Comparison of ENCODE assay signal across 1 cellular context in genomic region chr12:48969847-48970701, GRCh38.
TF ChIP-seq lines count a peak whose summit lies in the region.

No MANE protein-coding gene starts in this region.

TF ChIP-seq in HepG2, 621 proteins besides CTCF, POLR2A, EP300 and RAD21 (continued from another document and continues in another):
- TF ChIP-seq GATAD2A (CRISPR knock-in tag; IDR thresholded peaks at IDR 0.05) (no peak), TSC22D2 (CRISPR knock-in tag; IDR thresholded peaks at IDR 0.05; ENCODE audit: borderline replicate concordance) (no peak), ZNF777 (CRISPR knock-in tag; IDR thresholded peaks at IDR 0.05) (peak; percentile 94), REL (CRISPR knock-in tag; conservative IDR thresholded peaks at IDR 0.05) (no peak), MEF2D (CRISPR knock-in tag; IDR thresholded peaks at IDR 0.05) (no peak), SALL2 (CRISPR knock-in tag; IDR thresholded peaks at IDR 0.05) (no peak), ZNF367 (CRISPR knock-in tag; IDR thresholded peaks at IDR 0.05; ENCODE audit: borderline replicate concordance) (no peak), ADNP (CRISPR knock-in tag; IDR thresholded peaks at IDR 0.05) (no peak), ONECUT2 (CRISPR knock-in tag; IDR thresholded peaks at IDR 0.05) (no peak), CREB3 (CRISPR knock-in tag; IDR thresholded peaks at IDR 0.05) (no peak), ELF1 (CRISPR knock-in tag; IDR thresholded peaks at IDR 0.05) (no peak), ZNF274 (CRISPR knock-in tag; IDR thresholded peaks at IDR 0.05) (no peak), ZNF30 (CRISPR knock-in tag; IDR thresholded peaks at IDR 0.05) (no peak), GATAD1 (CRISPR knock-in tag; IDR thresholded peaks at IDR 0.05) (no peak), ZNF275 (CRISPR knock-in tag; IDR thresholded peaks at IDR 0.05; ENCODE audit: borderline replicate concordance) (no peak), MBD4 (IDR thresholded peaks at IDR 0.05; ENCODE audit: borderline replicate concordance, low read length) (no peak), KDM6A (CRISPR knock-in tag; IDR thresholded peaks at IDR 0.05; ENCODE audit: low read depth) (no peak), CSRNP1 (CRISPR knock-in tag; IDR thresholded peaks at IDR 0.05) (no peak), SMYD3 (CRISPR knock-in tag; IDR thresholded peaks at IDR 0.05) (no peak), TBP (CRISPR knock-in tag; IDR thresholded peaks at IDR 0.05) (no peak), ZNF567 (CRISPR knock-in tag; IDR thresholded peaks at IDR 0.05; ENCODE audit: borderline replicate concordance) (no peak), ZNF337 (CRISPR knock-in tag; IDR thresholded peaks at IDR 0.05; ENCODE audit: borderline replicate concordance, low read depth) (no peak), MXD1 (CRISPR knock-in tag; IDR thresholded peaks at IDR 0.05) (peak; percentile 55; the same call in 1 of the 2 replicates), ZNF296 (CRISPR knock-in tag; conservative IDR thresholded peaks at IDR 0.05) (no peak), WIZ (CRISPR knock-in tag; IDR thresholded peaks at IDR 0.05) (no peak), BRD4 (CRISPR knock-in tag; IDR thresholded peaks at IDR 0.05) (no peak), TAF15 (IDR thresholded peaks at IDR 0.05; ENCODE audit: low read depth, low read length, poor library complexity, severe bottlenecking) (no peak), ZNF552 (CRISPR knock-in tag; IDR thresholded peaks at IDR 0.05; ENCODE audit: borderline replicate concordance) (0 out of 2 replicates have a peak, but pooled peaks have one; percentile 60), ZNF253 (CRISPR knock-in tag; IDR thresholded peaks at IDR 0.05; ENCODE audit: borderline replicate concordance) (no peak), ZKSCAN1 (IDR thresholded peaks at IDR 0.05; ENCODE audit: low read length) (no peak), ZNF543 (CRISPR knock-in tag; IDR thresholded peaks at IDR 0.05) (peak; percentile 19; the same call in 1 of the 2 replicates), ZNF703 (CRISPR knock-in tag; IDR thresholded peaks at IDR 0.05; ENCODE audit: borderline replicate concordance) (no peak), ZNF7 (CRISPR knock-in tag; IDR thresholded peaks at IDR 0.05) (no peak), HNF4A (CRISPR knock-in tag; IDR thresholded peaks at IDR 0.05) (no peak), SALL1 (CRISPR knock-in tag; IDR thresholded peaks at IDR 0.05) (peak; percentile 57), KMT2A (CRISPR knock-in tag; IDR thresholded peaks at IDR 0.05) (no peak), ZNF713 (CRISPR knock-in tag; IDR thresholded peaks at IDR 0.05) (no peak), ZSCAN5A (CRISPR knock-in tag; IDR thresholded peaks at IDR 0.05; ENCODE audit: borderline replicate concordance) (no peak), ZNF317 (CRISPR knock-in tag; IDR thresholded peaks at IDR 0.05) (no peak), MBNL3 (CRISPR knock-in tag; conservative IDR thresholded peaks at IDR 0.05) (no peak), ZNF891 (CRISPR knock-in tag; IDR thresholded peaks at IDR 0.05) (no peak), ZNF790 (CRISPR knock-in tag; IDR thresholded peaks at IDR 0.05; ENCODE audit: borderline replicate concordance) (no peak)
- TF ChIP-seq, protein P1, sequence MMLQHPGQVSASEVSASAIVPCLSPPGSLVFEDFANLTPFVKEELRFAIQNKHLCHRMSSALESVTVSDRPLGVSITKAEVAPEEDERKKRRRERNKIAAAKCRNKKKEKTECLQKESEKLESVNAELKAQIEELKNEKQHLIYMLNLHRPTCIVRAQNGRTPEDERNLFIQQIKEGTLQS (CRISPR knock-in tag; IDR thresholded peaks at IDR 0.05): no peak
- TF ChIP-seq, protein P2, sequence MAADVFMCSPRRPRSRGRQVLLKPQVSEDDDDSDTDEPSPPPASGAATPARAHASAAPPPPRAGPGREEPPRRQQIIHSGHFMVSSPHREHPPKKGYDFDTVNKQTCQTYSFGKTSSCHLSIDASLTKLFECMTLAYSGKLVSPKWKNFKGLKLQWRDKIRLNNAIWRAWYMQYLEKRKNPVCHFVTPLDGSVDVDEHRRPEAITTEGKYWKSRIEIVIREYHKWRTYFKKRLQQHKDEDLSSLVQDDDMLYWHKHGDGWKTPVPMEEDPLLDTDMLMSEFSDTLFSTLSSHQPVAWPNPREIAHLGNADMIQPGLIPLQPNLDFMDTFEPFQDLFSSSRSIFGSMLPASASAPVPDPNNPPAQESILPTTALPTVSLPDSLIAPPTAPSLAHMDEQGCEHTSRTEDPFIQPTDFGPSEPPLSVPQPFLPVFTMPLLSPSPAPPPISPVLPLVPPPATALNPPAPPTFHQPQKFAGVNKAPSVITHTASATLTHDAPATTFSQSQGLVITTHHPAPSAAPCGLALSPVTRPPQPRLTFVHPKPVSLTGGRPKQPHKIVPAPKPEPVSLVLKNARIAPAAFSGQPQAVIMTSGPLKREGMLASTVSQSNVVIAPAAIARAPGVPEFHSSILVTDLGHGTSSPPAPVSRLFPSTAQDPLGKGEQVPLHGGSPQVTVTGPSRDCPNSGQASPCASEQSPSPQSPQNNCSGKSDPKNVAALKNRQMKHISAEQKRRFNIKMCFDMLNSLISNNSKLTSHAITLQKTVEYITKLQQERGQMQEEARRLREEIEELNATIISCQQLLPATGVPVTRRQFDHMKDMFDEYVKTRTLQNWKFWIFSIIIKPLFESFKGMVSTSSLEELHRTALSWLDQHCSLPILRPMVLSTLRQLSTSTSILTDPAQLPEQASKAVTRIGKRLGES (CRISPR knock-in tag; IDR thresholded peaks at IDR 0.05; ENCODE audit: borderline replicate concordance): no peak
- TF ChIP-seq, protein P3, sequence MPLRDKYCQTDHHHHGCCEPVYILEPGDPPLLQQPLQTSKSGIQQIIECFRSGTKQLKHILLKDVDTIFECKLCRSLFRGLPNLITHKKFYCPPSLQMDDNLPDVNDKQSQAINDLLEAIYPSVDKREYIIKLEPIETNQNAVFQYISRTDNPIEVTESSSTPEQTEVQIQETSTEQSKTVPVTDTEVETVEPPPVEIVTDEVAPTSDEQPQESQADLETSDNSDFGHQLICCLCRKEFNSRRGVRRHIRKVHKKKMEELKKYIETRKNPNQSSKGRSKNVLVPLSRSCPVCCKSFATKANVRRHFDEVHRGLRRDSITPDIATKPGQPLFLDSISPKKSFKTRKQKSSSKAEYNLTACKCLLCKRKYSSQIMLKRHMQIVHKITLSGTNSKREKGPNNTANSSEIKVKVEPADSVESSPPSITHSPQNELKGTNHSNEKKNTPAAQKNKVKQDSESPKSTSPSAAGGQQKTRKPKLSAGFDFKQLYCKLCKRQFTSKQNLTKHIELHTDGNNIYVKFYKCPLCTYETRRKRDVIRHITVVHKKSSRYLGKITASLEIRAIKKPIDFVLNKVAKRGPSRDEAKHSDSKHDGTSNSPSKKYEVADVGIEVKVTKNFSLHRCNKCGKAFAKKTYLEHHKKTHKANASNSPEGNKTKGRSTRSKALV (CRISPR knock-in tag; IDR thresholded peaks at IDR 0.05): peak; percentile 79; the same call in 1 of the 2 replicates
- TF ChIP-seq, protein P4, sequence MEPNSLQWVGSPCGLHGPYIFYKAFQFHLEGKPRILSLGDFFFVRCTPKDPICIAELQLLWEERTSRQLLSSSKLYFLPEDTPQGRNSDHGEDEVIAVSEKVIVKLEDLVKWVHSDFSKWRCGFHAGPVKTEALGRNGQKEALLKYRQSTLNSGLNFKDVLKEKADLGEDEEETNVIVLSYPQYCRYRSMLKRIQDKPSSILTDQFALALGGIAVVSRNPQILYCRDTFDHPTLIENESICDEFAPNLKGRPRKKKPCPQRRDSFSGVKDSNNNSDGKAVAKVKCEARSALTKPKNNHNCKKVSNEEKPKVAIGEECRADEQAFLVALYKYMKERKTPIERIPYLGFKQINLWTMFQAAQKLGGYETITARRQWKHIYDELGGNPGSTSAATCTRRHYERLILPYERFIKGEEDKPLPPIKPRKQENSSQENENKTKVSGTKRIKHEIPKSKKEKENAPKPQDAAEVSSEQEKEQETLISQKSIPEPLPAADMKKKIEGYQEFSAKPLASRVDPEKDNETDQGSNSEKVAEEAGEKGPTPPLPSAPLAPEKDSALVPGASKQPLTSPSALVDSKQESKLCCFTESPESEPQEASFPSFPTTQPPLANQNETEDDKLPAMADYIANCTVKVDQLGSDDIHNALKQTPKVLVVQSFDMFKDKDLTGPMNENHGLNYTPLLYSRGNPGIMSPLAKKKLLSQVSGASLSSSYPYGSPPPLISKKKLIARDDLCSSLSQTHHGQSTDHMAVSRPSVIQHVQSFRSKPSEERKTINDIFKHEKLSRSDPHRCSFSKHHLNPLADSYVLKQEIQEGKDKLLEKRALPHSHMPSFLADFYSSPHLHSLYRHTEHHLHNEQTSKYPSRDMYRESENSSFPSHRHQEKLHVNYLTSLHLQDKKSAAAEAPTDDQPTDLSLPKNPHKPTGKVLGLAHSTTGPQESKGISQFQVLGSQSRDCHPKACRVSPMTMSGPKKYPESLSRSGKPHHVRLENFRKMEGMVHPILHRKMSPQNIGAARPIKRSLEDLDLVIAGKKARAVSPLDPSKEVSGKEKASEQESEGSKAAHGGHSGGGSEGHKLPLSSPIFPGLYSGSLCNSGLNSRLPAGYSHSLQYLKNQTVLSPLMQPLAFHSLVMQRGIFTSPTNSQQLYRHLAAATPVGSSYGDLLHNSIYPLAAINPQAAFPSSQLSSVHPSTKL (CRISPR knock-in tag; IDR thresholded peaks at IDR 0.05): no peak
- TF ChIP-seq, protein P5, sequence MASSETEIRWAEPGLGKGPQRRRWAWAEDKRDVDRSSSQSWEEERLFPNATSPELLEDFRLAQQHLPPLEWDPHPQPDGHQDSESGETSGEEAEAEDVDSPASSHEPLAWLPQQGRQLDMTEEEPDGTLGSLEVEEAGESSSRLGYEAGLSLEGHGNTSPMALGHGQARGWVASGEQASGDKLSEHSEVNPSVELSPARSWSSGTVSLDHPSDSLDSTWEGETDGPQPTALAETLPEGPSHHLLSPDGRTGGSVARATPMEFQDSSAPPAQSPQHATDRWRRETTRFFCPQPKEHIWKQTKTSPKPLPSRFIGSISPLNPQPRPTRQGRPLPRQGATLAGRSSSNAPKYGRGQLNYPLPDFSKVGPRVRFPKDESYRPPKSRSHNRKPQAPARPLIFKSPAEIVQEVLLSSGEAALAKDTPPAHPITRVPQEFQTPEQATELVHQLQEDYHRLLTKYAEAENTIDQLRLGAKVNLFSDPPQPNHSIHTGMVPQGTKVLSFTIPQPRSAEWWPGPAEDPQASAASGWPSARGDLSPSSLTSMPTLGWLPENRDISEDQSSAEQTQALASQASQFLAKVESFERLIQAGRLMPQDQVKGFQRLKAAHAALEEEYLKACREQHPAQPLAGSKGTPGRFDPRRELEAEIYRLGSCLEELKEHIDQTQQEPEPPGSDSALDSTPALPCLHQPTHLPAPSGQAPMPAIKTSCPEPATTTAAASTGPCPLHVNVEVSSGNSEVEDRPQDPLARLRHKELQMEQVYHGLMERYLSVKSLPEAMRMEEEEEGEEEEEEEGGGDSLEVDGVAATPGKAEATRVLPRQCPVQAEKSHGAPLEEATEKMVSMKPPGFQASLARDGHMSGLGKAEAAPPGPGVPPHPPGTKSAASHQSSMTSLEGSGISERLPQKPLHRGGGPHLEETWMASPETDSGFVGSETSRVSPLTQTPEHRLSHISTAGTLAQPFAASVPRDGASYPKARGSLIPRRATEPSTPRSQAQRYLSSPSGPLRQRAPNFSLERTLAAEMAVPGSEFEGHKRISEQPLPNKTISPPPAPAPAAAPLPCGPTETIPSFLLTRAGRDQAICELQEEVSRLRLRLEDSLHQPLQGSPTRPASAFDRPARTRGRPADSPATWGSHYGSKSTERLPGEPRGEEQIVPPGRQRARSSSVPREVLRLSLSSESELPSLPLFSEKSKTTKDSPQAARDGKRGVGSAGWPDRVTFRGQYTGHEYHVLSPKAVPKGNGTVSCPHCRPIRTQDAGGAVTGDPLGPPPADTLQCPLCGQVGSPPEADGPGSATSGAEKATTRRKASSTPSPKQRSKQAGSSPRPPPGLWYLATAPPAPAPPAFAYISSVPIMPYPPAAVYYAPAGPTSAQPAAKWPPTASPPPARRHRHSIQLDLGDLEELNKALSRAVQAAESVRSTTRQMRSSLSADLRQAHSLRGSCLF (CRISPR knock-in tag; IDR thresholded peaks at IDR 0.05; ENCODE audit: borderline replicate concordance): no peak
